In the genomic region with DNA sequence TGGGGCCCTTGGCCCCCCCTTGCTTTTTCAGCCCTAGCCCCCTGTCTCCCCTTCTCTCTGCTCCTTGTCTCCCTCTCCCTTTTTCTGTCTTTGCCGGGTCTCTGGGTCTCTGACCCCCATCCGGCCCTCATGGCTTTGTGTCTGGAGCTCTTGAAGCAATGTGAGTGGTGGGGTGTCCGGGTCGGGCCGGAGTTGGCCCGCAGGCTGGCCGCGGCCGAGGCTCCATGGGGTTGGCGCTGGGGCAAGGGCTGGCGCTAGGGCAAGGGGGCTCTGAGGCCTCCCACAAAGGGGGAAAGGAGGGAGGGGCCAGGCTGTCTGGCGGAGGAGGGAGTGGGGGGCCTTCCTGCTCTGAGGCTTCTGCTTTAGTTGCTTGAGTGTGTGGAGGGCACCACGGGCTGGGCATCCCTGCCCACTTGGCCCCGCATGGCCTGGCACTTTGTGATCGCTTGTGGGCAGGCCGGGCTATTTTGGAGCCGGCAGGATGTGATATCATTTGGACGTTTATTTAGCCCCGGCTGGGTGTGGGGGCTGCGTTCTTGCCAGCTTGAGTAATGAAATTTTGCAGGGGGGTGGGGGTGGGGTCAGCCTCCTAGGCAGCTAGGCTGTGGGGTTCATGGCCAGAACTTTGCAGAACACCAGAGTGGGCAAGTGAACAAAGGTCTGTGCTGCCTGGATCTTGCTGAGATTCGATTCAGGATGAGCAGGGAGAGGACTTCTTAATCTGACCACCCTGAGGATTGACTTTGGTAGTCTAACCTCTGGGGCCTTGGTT, we compare ENCODE assay signal across 8 cellular contexts.
DNase-seq lines count a peak whose midpoint lies in the region; ATAC-seq and TF ChIP-seq lines count a peak whose summit lies in the region.

No MANE protein-coding gene starts in this region.

- H4K12ac ChIP-seq in trophoblast cell (ENCODE audit: low read depth, low read length) = peak overlapping the region; percentile 93

- H3K4me3 Mint-ChIP-seq in activated T-cell treated with anti-CD3 and anti-CD28 coated beads, Interleukin-2, amount 50 U/mL, for 4 hours = peak overlapping the region; percentile 88

- H3K27ac ChIP-seq in HL-60 (replicated peaks) (no peak overlapping the region), trophoblast cell (ENCODE audit: low read depth, low read length) (peak overlapping the region; percentile 91)

- peaks cover 32% of the 10 kb centered on the region for H3K79me1 ChIP-seq in trophoblast cell (ENCODE audit: low read length)

- peak overlapping the region; percentile 61 for H2BK12ac ChIP-seq in trophoblast cell (ENCODE audit: low read length)

- peak overlapping the region; percentile 51 for H2AK5ac ChIP-seq in trophoblast cell (ENCODE audit: low read length)

- H3K4me1 ChIP-seq in trophoblast cell (ENCODE audit: control insufficient read depth in 1 of 2, insufficient read depth in 2 of 2, low read length in 2 of 2) = peaks cover 34 to 43% of the 10 kb centered on the region in 2 experiments

- H3K23ac ChIP-seq in trophoblast cell (ENCODE audit: low read length) = no peak overlapping the region

- peaks cover 62% of the 10 kb centered on the region for H3K4me1 Mint-ChIP-seq in activated T-cell treated with anti-CD3 and anti-CD28 coated beads, Interleukin-2, amount 50 U/mL, for 4 hours (ENCODE audit: low read depth)

- peaks cover 2% of the 10 kb centered on the region for H3K9me3 ChIP-seq in trophoblast cell (ENCODE audit: insufficient read depth, low read depth, low read length)

- H3K9me3 Mint-ChIP-seq in activated T-cell treated with anti-CD3 and anti-CD28 coated beads, Interleukin-2, amount 50 U/mL, for 4 hours = no peaks in the 10 kb centered on the region

- H3K4me3 ChIP-seq in HL-60 (replicated peaks; ENCODE audit: insufficient read depth, low read length) = peak overlapping the region; percentile 70
- H3K4me3 ChIP-seq in trophoblast cell (ENCODE audit: low read depth, low read length) = peak overlapping the region; percentile 75

- no peaks in the 10 kb centered on the region for H3K36me3 Mint-ChIP-seq in activated T-cell treated with anti-CD3 and anti-CD28 coated beads, Interleukin-2, amount 50 U/mL, for 4 hours (ENCODE audit: insufficient read depth)

- H3K14ac ChIP-seq in trophoblast cell (ENCODE audit: low read length) = peak overlapping the region; percentile 86

- H3K4ac ChIP-seq in trophoblast cell (ENCODE audit: low read depth, low read length) = peak overlapping the region; percentile 90

- H4K91ac ChIP-seq in trophoblast cell (ENCODE audit: low read depth, low read length) = peak overlapping the region; percentile 91

- WGBS in trophoblast cell (ENCODE audit: extremely low coverage, insufficient coverage, insufficient read length) = no CpG with 5 or more reads among the region's 21 CpGs

- intact Hi-C loops in cardiac septum (cut with DNase I) = loop anchor here (1.0 to 10.0 kb wide), 4 partner anchors 20 to 402 kb away; a partner anchor contains a TSS

- peak overlapping the region; percentile 96 for H3K18ac ChIP-seq in trophoblast cell (ENCODE audit: low read length)

- H3K27me3 ChIP-seq in HL-60 (ENCODE audit: insufficient read depth, poor library complexity, severe bottlenecking) (peaks cover 3% of the 10 kb centered on the region), trophoblast cell (ENCODE audit: insufficient read depth, low read length) (no peaks in the 10 kb centered on the region)

- H3K27me3 Mint-ChIP-seq in activated T-cell treated with anti-CD3 and anti-CD28 coated beads, Interleukin-2, amount 50 U/mL, for 4 hours (ENCODE audit: low read depth) = no peaks in the 10 kb centered on the region

- H2BK120ac ChIP-seq in trophoblast cell (ENCODE audit: insufficient read depth, low read length, poor library complexity) = peak overlapping the region; percentile 28

- peak; percentile 42 for DNase-seq in Ammon's horn (ENCODE audit: low spot score)
- DNase-seq in HL-60 (ENCODE audit: low read depth in 1 of 2, low spot score in 1 of 2) = no peak
- DNase-seq in activated T-cell treated with anti-CD3 and anti-CD28 coated beads, Interleukin-2, amount 50 U/mL, for 4 hours = no peak
- DNase-seq in cardiac septum (ENCODE audit: low spot score) = peak; percentile 90
- no peak for DNase-seq in trophoblast cell
- no peak for DNase-seq in SW480 (ENCODE audit: low spot score)
- no peak for DNase-seq in germinal center (ENCODE audit: low spot score)
- DNase-seq in NCI-H2107 (lab: John Stamatoyannopoulos, UW) = no peak

- no peak for TF ChIP-seq CTCF in HL-60 (IDR thresholded peaks at IDR 0.05; ENCODE audit: insufficient read depth, low read length)

- ATAC-seq in activated T-cell treated with anti-CD3 and anti-CD28 coated beads, Interleukin-2, amount 50 U/mL, for 4 hours = no peak

- peak overlapping the region; percentile 90 for H2BK5ac ChIP-seq in trophoblast cell (ENCODE audit: low read depth, low read length, poor library complexity)

- H2AFZ ChIP-seq in trophoblast cell (ENCODE audit: insufficient read depth, low read length, poor library complexity) = peak overlapping the region; percentile 58

- H3K36me3 ChIP-seq in trophoblast cell (ENCODE audit: control insufficient read depth in 1 of 2, insufficient read depth in 2 of 2, low read length in 2 of 2) = peaks cover 0 to 4% of the 10 kb centered on the region in 2 experiments

- H3K4me2 ChIP-seq in trophoblast cell (ENCODE audit: low read length) = peak overlapping the region; percentile 93

- H4K8ac ChIP-seq in trophoblast cell (ENCODE audit: low read depth, low read length) = peak overlapping the region; percentile 83

- H3K79me2 ChIP-seq in trophoblast cell (ENCODE audit: control insufficient read depth, insufficient read depth, low read length, poor library complexity) = peaks cover 32% of the 10 kb centered on the region

- peak overlapping the region; percentile 97 for H3K9ac ChIP-seq in trophoblast cell (ENCODE audit: low read length)

Comparison
In these comparisons a context has a peak if more than half of its experiments do, and no peak if none do; other contexts are left out.
1. DNase-seq: peak in Ammon's horn (single experiment) and cardiac septum (single experiment); none in HL-60 (0 of 2), activated T-cell treated with anti-CD3 and anti-CD28 coated beads, Interleukin-2, amount 50 U/mL, for 4 hours (single experiment), trophoblast cell (0 of 2), SW480 (single experiment), germinal center (single experiment) and NCI-H2107 (single experiment).